1 cellular context compared by ENCODE assay signal in genomic region chr2:227607969-227608368, GRCh38.
TF ChIP-seq lines count a peak whose summit lies in the region.

No MANE protein-coding gene starts in this region.

TF ChIP-seq in HepG2, 621 proteins besides CTCF, POLR2A, EP300 and RAD21:
- TF ChIP-seq ADNP (CRISPR knock-in tag; IDR thresholded peaks at IDR 0.05) = no peak
- no peak for TF ChIP-seq TOPORS (CRISPR knock-in tag; IDR thresholded peaks at IDR 0.05)
- TF ChIP-seq HMGA1 (CRISPR knock-in tag; conservative IDR thresholded peaks at IDR 0.05) = no peak
